In the genomic region with DNA sequence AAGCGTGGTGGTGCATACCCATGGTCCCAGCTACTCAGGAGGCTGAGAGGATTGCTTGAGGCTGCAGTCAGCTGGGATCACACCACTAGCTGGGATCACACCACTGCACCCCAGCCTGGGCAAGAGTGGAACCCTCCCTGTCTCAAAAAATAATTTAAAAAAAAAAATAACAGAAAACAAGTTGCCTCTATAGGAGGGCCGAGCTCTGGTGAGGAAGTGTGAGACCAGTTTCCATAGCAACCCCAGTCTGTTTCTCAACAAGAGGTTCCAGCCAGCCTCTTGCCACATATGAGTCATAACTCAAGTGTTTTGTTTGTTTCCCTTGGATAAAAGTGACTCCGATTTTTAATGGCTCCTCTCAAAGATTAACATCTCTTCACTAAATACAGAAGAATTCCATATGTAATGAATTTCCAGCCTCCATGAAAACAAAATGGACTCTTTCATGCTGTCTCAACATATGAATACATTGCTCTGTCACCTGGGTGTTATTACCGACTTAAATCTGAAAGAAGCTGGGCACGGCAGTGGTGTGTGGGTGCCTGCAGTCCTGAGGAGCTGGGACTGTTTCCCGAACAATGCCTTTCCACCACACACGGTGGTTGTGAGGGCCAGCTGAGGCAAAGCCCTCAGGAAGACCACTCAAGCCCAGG, we compare ENCODE assay signal across 8 cellular contexts. TPM values are rescaled to one million over a fixed set of nuclear protein-coding genes. Genes with fewer than 3 reads are reported as not detected.
DNase-seq lines count a peak whose midpoint lies in the region; ATAC-seq and TF ChIP-seq lines count a peak whose summit lies in the region.

No MANE protein-coding gene starts in this region.

- H3K4me1 Mint-ChIP-seq in activated naive CD4-positive, alpha-beta T cell treated with anti-CD3 and anti-CD28 coated beads, Interleukin-2, amount 10 ng/mL, durations not matched to agents 7 days and 5 days, result peaks cover 48% of the 10 kb centered on the region

- H3K36me3 Mint-ChIP-seq in activated naive CD4-positive, alpha-beta T cell treated with anti-CD3 and anti-CD28 coated beads, Interleukin-2, amount 10 ng/mL, durations not matched to agents 7 days and 5 days, result peaks cover 54% of the 10 kb centered on the region

- no peak overlapping the region for H3K9ac ChIP-seq in DND-41 (ENCODE audit: low read depth, low read length)

- H4K20me1 ChIP-seq in DND-41 (ENCODE audit: insufficient read depth, low read length), result peaks cover 7% of the 10 kb centered on the region

- peaks cover 67% of the 10 kb centered on the region for H3K36me3 ChIP-seq in DND-41 (ENCODE audit: insufficient read depth, low read length)
- H3K36me3 ChIP-seq in gastroesophageal sphincter, result peaks cover 0 to 71% of the 10 kb centered on the region in 2 donors
- peaks cover 0 to 41% of the 10 kb centered on the region in 2 donors for H3K36me3 ChIP-seq in vagina

- no peaks in the 10 kb centered on the region for H3K79me2 ChIP-seq in DND-41 (ENCODE audit: insufficient read depth, low read length)

- H3K4me1 ChIP-seq in DND-41 (ENCODE audit: insufficient read depth, low read length) (peaks cover 3% of the 10 kb centered on the region; the same call in 1 of the 2 replicates), gastroesophageal sphincter (peaks cover 9 to 77% (median 31%) of the 10 kb centered on the region in 3 donors), vagina (peaks cover 44% of the 10 kb centered on the region)

- H3K4me3 Mint-ChIP-seq in activated naive CD4-positive, alpha-beta T cell treated with anti-CD3 and anti-CD28 coated beads, Interleukin-2, amount 10 ng/mL, durations not matched to agents 7 days and 5 days, result peak overlapping the region; percentile 1

- no peak overlapping the region for H3K4me3 ChIP-seq in DND-41 (ENCODE audit: low read depth in 1 of 2, low read length in 2 of 2)
- H3K4me3 ChIP-seq in gastroesophageal sphincter, result peak overlapping the region in 1 of 2 donors; percentile 23
- peak overlapping the region in 1 of 2 donors; percentile 18 for H3K4me3 ChIP-seq in vagina

- POLR2A ChIA-PET in RWPE1 (lab: Yijun Ruan, JAX; ENCODE audit: low non-redundant PET), result interaction anchor here (0.9 kb wide), 1 partner anchor 8 kb away, joined by 3 read pairs; no protein-coding TSS in a partner anchor

- CTCF ChIA-PET in RWPE1 (lab: Yijun Ruan, JAX), result interaction anchor here (1.0 kb wide), 1 partner anchor 248 kb away, joined by 3 read pairs; no protein-coding TSS in a partner anchor
- CTCF ChIA-PET in activated naive CD4-positive, alpha-beta T cell treated with anti-CD3 and anti-CD28 coated beads, Interleukin-2, amount 10 ng/mL, durations not matched to agents 7 days and 5 days (lab: Charles Lee), result interaction anchor here (1.2 to 4.9 kb wide), 2 partner anchors 19 to 248 kb away, joined by 3 to 22 read pairs; partner anchors contain the start of genes CHCHD4 and TMEM43

- TF ChIP-seq POLR2A in gastroesophageal sphincter (IDR thresholded peaks at IDR 0.05) (no peak), vagina (IDR thresholded peaks at IDR 0.05) (no peak)

- no peak for TF ChIP-seq EP300 in gastroesophageal sphincter (IDR thresholded peaks at IDR 0.05)

- H3K27me3 ChIP-seq in DND-41 (ENCODE audit: insufficient read depth, low read length, poor library complexity), result no peaks in the 10 kb centered on the region
- no peaks in the 10 kb centered on the region for H3K27me3 ChIP-seq in gastroesophageal sphincter
- H3K27me3 ChIP-seq in vagina, result no peaks in the 10 kb centered on the region

- H3K9me3 Mint-ChIP-seq in activated naive CD4-positive, alpha-beta T cell treated with anti-CD3 and anti-CD28 coated beads, Interleukin-2, amount 10 ng/mL, durations not matched to agents 7 days and 5 days, result no peaks in the 10 kb centered on the region

- ATAC-seq in DND-41 (ENCODE audit: insufficient read depth, low read depth), result peak; percentile 64
- ATAC-seq in GM21526 (IDR thresholded peaks at IDR 0.05; ENCODE audit: low FRiP score, unreplicated experiment), result peak; percentile 89
- ATAC-seq in gastroesophageal sphincter, result peak; percentile 89
- peak; percentile 70 for ATAC-seq in omental fat pad (ENCODE audit: low FRiP score)

- H3K27ac ChIP-seq in DND-41 (ENCODE audit: low read length) (no peak overlapping the region), RWPE1 (peak overlapping the region; percentile 97), gastroesophageal sphincter (peak overlapping the region; percentile 86 to 97 (median 90)), vagina (peak overlapping the region; percentile 81)

- intact Hi-C loops in vagina (cut with DNase I), result loop anchor here (1.0 kb wide), 1 partner anchor 19 kb away; the partner anchor contains the start of gene TMEM43

- peak; percentile 29 for DNase-seq in DND-41
- peak; percentile 97 for DNase-seq in HT1080 (ENCODE audit: low read depth)
- peak; percentile 87 for DNase-seq in RWPE1 (ENCODE audit: low spot score)
- DNase-seq in activated naive CD4-positive, alpha-beta T cell treated with anti-CD3 and anti-CD28 coated beads, Interleukin-2, amount 10 ng/mL, durations not matched to agents 7 days and 5 days, result peak; percentile 79
- DNase-seq in omental fat pad (ENCODE audit: low spot score), result no peak
- peak in 1 of 2 donors; percentile 93 for DNase-seq in vagina (ENCODE audit: extremely low spot score in 2 of 2)

- H3K27me3 Mint-ChIP-seq in activated naive CD4-positive, alpha-beta T cell treated with anti-CD3 and anti-CD28 coated beads, Interleukin-2, amount 10 ng/mL, durations not matched to agents 7 days and 5 days, result no peaks in the 10 kb centered on the region

- TF ChIP-seq CTCF in DND-41 (IDR thresholded peaks at IDR 0.05; ENCODE audit: borderline replicate concordance, extremely low read depth, low read length, poor library complexity, severe bottlenecking) (no peak), RWPE1 (conservative IDR thresholded peaks at IDR 0.05; ENCODE audit: low read depth) (no peak), gastroesophageal sphincter (IDR thresholded peaks at IDR 0.05) (no peak), omental fat pad (IDR thresholded peaks at IDR 0.05) (no peak), vagina (IDR thresholded peaks at IDR 0.05) (no peak)

- no peak overlapping the region for H3K4me2 ChIP-seq in DND-41 (ENCODE audit: insufficient read depth, low read length)

- peak overlapping the region; percentile 90 for H3K27ac Mint-ChIP-seq in activated naive CD4-positive, alpha-beta T cell treated with anti-CD3 and anti-CD28 coated beads, Interleukin-2, amount 10 ng/mL, durations not matched to agents 7 days and 5 days

- 0 to 2% methylated on average over 4 to 6 of the region's 7 CpGs for WGBS in gastroesophageal sphincter (ENCODE audit: low coverage in 1 of 2), 2 donors

- no peak overlapping the region for H2AFZ ChIP-seq in DND-41 (ENCODE audit: low read depth, low read length)

- H3K9me3 ChIP-seq in DND-41 (ENCODE audit: insufficient read depth, low read length, severe bottlenecking), result no peaks in the 10 kb centered on the region
- no peaks in the 10 kb centered on the region for H3K9me3 ChIP-seq in gastroesophageal sphincter
- no peaks in the 10 kb centered on the region for H3K9me3 ChIP-seq in vagina

RNA-seq across cellular contexts. Expression of gene TMEM43, which starts 19.7 kb away (rescaled TPM):
- 86.4 and 98.0 TPM in 2 replicates for total RNA-seq in HT1080 (2014; rRNA removed; shearing (Covaris generic))
- 68.4 and 85.1 TPM in 2 replicates for polyA plus RNA-seq in HT1080 (2015; cell fraction: cytosol; rRNA removed)
- polyA plus RNA-seq in HT1080 (2015; cell fraction: nucleus; rRNA removed), result 160 and 163 TPM in 2 replicates
- total RNA-seq in gastroesophageal sphincter, result 100 to 1,000 TPM; 115 to 227 (median 183) TPM
- 100 to 1,000 TPM; 110 to 143 (median 140) TPM for total RNA-seq in omental fat pad
- 118 TPM for total RNA-seq in vagina

RNA-seq across cellular contexts. Expression of gene CHCHD4, which starts 19.9 kb away (rescaled TPM):
- 39.7 and 46.1 TPM in 2 replicates for total RNA-seq in HT1080 (2014; rRNA removed; shearing (Covaris generic))
- 36.3 and 36.9 TPM in 2 replicates for polyA plus RNA-seq in HT1080 (2015; cell fraction: cytosol; rRNA removed)
- polyA plus RNA-seq in HT1080 (2015; cell fraction: nucleus; rRNA removed), result 13.3 and 14.8 TPM in 2 replicates
- total RNA-seq in gastroesophageal sphincter (10 to 100 TPM; 14.5 to 32.9 (median 25.7) TPM), omental fat pad (10 to 100 TPM; 11.4 to 19.1 (median 14.7) TPM), vagina (10.6 TPM)

RNA-seq across cellular contexts. Expression of gene XPC, which starts 33.9 kb away (rescaled TPM):
- total RNA-seq in HT1080 (2014; rRNA removed; shearing (Covaris generic)), result 35.0 and 36.2 TPM in 2 replicates
- 33.7 and 42.0 TPM in 2 replicates for polyA plus RNA-seq in HT1080 (2015; cell fraction: cytosol; rRNA removed)
- polyA plus RNA-seq in HT1080 (2015; cell fraction: nucleus; rRNA removed), result 101 and 107 TPM in 2 replicates
- total RNA-seq in gastroesophageal sphincter (10 to 100 TPM; 27.6 to 73.0 (median 34.4) TPM), omental fat pad (10 to 100 TPM; 26.5 to 47.8 (median 33.8) TPM), vagina (33.6 TPM)

RNA-seq across cellular contexts. Expression of gene LSM3, which starts 34.1 kb away (rescaled TPM):
- total RNA-seq in HT1080 (2014; rRNA removed; shearing (Covaris generic)), result 17.4 and 18.8 TPM in 2 replicates
- 20.8 and 22.0 TPM in 2 replicates for polyA plus RNA-seq in HT1080 (2015; cell fraction: cytosol; rRNA removed)
- polyA plus RNA-seq in HT1080 (2015; cell fraction: nucleus; rRNA removed), result 5.6 and 6.1 TPM in 2 replicates
- total RNA-seq in gastroesophageal sphincter (10 to 100 TPM in 3 of 4 donors, 1 to 10 TPM in 1; 7.9 to 15.6 (median 12.7) TPM), omental fat pad (10 to 100 TPM in 2 of 4 donors, 1 to 10 TPM in 2; 8.0 to 12.4 (median 10.9) TPM), vagina (6.4 TPM)
